1 cellular context compared by ENCODE assay signal in the genomic region with DNA sequence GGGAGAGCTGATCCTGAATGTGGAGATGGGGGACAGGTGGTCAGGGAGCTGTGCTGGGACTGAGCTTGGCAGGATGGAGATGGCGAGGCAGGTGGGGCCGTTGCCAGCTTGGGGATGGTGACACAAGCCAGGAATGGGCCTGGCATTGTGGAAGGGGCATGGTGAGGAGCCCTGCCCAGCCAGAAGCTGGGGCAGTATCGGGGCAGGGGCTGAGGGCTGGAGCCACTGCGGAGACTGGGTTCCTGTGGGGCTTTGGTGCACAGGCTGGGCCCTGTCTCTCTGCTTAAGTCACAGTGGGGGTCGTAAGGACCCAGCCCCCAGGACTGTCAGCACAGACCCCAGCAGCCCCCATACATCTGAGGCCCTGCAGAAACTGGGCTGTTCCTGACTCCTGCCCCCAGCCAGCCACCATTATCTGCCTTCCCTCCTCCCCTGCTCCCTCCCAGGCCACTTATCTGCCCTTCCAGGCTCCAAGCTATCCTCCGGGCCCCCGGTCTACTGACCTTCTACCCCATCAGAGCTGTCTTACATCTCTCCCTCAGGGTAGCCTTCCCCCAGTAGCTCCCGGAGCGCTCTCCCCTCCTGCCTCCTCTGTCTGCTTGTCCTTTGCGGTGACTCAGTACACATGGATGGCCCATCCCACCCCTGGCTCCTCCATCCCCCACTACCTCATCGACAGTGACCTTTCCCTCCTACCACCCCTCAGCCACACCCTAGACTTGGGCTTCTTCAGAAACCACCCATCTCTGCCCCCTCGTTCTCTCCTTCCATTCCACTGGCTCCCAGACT.
TF ChIP-seq lines count a peak whose summit lies in the region.

No MANE protein-coding gene starts in this region.

TF ChIP-seq in K562, 482 proteins besides CTCF, POLR2A, EP300 and RAD21 (continued from another document and continues in another):
- TF ChIP-seq BDP1 (IDR thresholded peaks at IDR 0.05; ENCODE audit: insufficient read depth, insufficient read length) (no peak), PCBP1 (IDR thresholded peaks at IDR 0.05; ENCODE audit: low read depth, low read length, poor library complexity, severe bottlenecking) (no peak), RBM22 (IDR thresholded peaks at IDR 0.05; ENCODE audit: low read depth, low read length, poor library complexity, severe bottlenecking) (no peak), ARID1B (IDR thresholded peaks at IDR 0.05) (peak; percentile 94), GTF2A2 (tag; IDR thresholded peaks at IDR 0.05) (no peak), ZNF354B (CRISPR knock-in tag; IDR thresholded peaks at IDR 0.05) (no peak), KAT7 (CRISPR knock-in tag; IDR thresholded peaks at IDR 0.05; ENCODE audit: borderline replicate concordance) (no peak), KAT8 (IDR thresholded peaks at IDR 0.05; ENCODE audit: low read depth) (no peak), TCF7 (IDR thresholded peaks at IDR 0.05; ENCODE audit: borderline replicate concordance) (no peak), RCOR1 (IDR thresholded peaks at IDR 0.05; ENCODE audit: borderline replicate concordance in 1 of 2, low read depth in 2 of 2, low read length in 2 of 2) (peak; percentile 29 to 81; a peak in 3 of 4 replicates), ZC3H8 (IDR thresholded peaks at IDR 0.05) (no peak), CBFA2T3 (IDR thresholded peaks at IDR 0.05) (peak; percentile 95), ZNF589 (CRISPR knock-in tag; IDR thresholded peaks at IDR 0.05; ENCODE audit: low read depth) (peak; percentile 42; the same call in 1 of the 2 replicates), GABPB1 (CRISPR knock-in tag; IDR thresholded peaks at IDR 0.05) (no peak), HDAC1 (IDR thresholded peaks at IDR 0.05) (peak in 1 of 2 experiments; percentile 81; a peak in 2 of 4 replicates), ZFP91 (CRISPR knock-in tag; IDR thresholded peaks at IDR 0.05) (0 out of 2 replicates have a peak, but pooled peaks have one; percentile 30), PCBP2 (IDR thresholded peaks at IDR 0.05; ENCODE audit: low read depth, low read length, poor library complexity, severe bottlenecking) (no peak), STAT5B (CRISPR knock-in tag; IDR thresholded peaks at IDR 0.05) (no peak), POLR2H (tag; IDR thresholded peaks at IDR 0.05; ENCODE audit: low read depth) (no peak), RBM34 (IDR thresholded peaks at IDR 0.05; ENCODE audit: borderline replicate concordance, insufficient read depth, low read length) (no peak), ZSCAN32 (CRISPR knock-in tag; IDR thresholded peaks at IDR 0.05) (no peak), ATF7 (IDR thresholded peaks at IDR 0.05) (peak; percentile 33; the same call in 1 of the 2 replicates), ZBTB17 (CRISPR knock-in tag; IDR thresholded peaks at IDR 0.05) (no peak), MAFG (tag; conservative IDR thresholded peaks at IDR 0.05) (no peak), HNRNPH1 (optimal IDR thresholded peaks at IDR 0.05; ENCODE audit: low read depth, low read length) (no peak), RFX1 (IDR thresholded peaks at IDR 0.05) (no peak), SUPT5H (IDR thresholded peaks at IDR 0.05) (no peak), RFX5 (IDR thresholded peaks at IDR 0.05; ENCODE audit: low read depth, low read length) (no peak), LEF1 (IDR thresholded peaks at IDR 0.05) (peak; percentile 72; the same call in 1 of the 2 replicates), NEUROD1 (IDR thresholded peaks at IDR 0.05; ENCODE audit: borderline replicate concordance, low read depth, low read length, partially characterized antibody) (peak; percentile 9), CEBPB (tag; IDR thresholded peaks at IDR 0.05) (no peak), NR2C2 (CRISPR knock-in tag; IDR thresholded peaks at IDR 0.05) (no peak), NR2C2 (tag; IDR thresholded peaks at IDR 0.05) (no peak), IFI16 (CRISPR knock-in tag; IDR thresholded peaks at IDR 0.05) (no peak), ARID2 (IDR thresholded peaks at IDR 0.05) (no peak), POU5F1 (IDR thresholded peaks at IDR 0.05; ENCODE audit: borderline replicate concordance, low read depth, low read length, partially characterized antibody) (no peak), YBX1 (IDR thresholded peaks at IDR 0.05) (no peak), MBD2 (IDR thresholded peaks at IDR 0.05; ENCODE audit: borderline replicate concordance, low read depth) (peak; percentile 60; the same call in 1 of the 2 replicates), ARHGAP35 (IDR thresholded peaks at IDR 0.05; ENCODE audit: partially characterized antibody) (peak; percentile 57), TRIM24 (IDR thresholded peaks at IDR 0.05) (peak in 1 of 2 experiments; percentile 77; a peak in 2 of 4 replicates), EGR1 (conservative IDR thresholded peaks at IDR 0.05) (peak; percentile 58)
- TF ChIP-seq, protein P1, sequence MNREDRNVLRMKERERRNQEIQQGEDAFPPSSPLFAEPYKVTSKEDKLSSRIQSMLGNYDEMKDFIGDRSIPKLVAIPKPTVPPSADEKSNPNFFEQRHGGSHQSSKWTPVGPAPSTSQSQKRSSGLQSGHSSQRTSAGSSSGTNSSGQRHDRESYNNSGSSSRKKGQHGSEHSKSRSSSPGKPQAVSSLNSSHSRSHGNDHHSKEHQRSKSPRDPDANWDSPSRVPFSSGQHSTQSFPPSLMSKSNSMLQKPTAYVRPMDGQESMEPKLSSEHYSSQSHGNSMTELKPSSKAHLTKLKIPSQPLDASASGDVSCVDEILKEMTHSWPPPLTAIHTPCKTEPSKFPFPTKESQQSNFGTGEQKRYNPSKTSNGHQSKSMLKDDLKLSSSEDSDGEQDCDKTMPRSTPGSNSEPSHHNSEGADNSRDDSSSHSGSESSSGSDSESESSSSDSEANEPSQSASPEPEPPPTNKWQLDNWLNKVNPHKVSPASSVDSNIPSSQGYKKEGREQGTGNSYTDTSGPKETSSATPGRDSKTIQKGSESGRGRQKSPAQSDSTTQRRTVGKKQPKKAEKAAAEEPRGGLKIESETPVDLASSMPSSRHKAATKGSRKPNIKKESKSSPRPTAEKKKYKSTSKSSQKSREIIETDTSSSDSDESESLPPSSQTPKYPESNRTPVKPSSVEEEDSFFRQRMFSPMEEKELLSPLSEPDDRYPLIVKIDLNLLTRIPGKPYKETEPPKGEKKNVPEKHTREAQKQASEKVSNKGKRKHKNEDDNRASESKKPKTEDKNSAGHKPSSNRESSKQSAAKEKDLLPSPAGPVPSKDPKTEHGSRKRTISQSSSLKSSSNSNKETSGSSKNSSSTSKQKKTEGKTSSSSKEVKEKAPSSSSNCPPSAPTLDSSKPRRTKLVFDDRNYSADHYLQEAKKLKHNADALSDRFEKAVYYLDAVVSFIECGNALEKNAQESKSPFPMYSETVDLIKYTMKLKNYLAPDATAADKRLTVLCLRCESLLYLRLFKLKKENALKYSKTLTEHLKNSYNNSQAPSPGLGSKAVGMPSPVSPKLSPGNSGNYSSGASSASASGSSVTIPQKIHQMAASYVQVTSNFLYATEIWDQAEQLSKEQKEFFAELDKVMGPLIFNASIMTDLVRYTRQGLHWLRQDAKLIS (CRISPR knock-in tag; IDR thresholded peaks at IDR 0.05): no peak
- TF ChIP-seq, protein P2, sequence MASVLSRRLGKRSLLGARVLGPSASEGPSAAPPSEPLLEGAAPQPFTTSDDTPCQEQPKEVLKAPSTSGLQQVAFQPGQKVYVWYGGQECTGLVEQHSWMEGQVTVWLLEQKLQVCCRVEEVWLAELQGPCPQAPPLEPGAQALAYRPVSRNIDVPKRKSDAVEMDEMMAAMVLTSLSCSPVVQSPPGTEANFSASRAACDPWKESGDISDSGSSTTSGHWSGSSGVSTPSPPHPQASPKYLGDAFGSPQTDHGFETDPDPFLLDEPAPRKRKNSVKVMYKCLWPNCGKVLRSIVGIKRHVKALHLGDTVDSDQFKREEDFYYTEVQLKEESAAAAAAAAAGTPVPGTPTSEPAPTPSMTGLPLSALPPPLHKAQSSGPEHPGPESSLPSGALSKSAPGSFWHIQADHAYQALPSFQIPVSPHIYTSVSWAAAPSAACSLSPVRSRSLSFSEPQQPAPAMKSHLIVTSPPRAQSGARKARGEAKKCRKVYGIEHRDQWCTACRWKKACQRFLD (CRISPR knock-in tag; IDR thresholded peaks at IDR 0.05): no peak
- TF ChIP-seq, protein P3, sequence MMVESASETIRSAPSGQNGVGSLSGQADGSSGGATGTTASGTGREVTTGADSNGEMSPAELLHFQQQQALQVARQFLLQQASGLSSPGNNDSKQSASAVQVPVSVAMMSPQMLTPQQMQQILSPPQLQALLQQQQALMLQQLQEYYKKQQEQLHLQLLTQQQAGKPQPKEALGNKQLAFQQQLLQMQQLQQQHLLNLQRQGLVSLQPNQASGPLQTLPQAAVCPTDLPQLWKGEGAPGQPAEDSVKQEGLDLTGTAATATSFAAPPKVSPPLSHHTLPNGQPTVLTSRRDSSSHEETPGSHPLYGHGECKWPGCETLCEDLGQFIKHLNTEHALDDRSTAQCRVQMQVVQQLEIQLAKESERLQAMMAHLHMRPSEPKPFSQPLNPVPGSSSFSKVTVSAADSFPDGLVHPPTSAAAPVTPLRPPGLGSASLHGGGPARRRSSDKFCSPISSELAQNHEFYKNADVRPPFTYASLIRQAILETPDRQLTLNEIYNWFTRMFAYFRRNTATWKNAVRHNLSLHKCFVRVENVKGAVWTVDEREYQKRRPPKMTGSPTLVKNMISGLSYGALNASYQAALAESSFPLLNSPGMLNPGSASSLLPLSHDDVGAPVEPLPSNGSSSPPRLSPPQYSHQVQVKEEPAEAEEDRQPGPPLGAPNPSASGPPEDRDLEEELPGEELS (CRISPR knock-in tag; IDR thresholded peaks at IDR 0.05; ENCODE audit: borderline replicate concordance): no peak
- TF ChIP-seq, protein P4, sequence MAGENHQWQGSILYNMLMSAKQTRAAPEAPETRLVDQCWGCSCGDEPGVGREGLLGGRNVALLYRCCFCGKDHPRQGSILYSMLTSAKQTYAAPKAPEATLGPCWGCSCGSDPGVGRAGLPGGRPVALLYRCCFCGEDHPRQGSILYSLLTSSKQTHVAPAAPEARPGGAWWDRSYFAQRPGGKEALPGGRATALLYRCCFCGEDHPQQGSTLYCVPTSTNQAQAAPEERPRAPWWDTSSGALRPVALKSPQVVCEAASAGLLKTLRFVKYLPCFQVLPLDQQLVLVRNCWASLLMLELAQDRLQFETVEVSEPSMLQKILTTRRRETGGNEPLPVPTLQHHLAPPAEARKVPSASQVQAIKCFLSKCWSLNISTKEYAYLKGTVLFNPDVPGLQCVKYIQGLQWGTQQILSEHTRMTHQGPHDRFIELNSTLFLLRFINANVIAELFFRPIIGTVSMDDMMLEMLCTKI (IDR thresholded peaks at IDR 0.05; ENCODE audit: partially characterized antibody): no peak
- TF ChIP-seq, protein P5, sequence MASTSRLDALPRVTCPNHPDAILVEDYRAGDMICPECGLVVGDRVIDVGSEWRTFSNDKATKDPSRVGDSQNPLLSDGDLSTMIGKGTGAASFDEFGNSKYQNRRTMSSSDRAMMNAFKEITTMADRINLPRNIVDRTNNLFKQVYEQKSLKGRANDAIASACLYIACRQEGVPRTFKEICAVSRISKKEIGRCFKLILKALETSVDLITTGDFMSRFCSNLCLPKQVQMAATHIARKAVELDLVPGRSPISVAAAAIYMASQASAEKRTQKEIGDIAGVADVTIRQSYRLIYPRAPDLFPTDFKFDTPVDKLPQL (IDR thresholded peaks at IDR 0.05; ENCODE audit: extremely low read depth, insufficient read length): no peak
- TF ChIP-seq, protein P6, sequence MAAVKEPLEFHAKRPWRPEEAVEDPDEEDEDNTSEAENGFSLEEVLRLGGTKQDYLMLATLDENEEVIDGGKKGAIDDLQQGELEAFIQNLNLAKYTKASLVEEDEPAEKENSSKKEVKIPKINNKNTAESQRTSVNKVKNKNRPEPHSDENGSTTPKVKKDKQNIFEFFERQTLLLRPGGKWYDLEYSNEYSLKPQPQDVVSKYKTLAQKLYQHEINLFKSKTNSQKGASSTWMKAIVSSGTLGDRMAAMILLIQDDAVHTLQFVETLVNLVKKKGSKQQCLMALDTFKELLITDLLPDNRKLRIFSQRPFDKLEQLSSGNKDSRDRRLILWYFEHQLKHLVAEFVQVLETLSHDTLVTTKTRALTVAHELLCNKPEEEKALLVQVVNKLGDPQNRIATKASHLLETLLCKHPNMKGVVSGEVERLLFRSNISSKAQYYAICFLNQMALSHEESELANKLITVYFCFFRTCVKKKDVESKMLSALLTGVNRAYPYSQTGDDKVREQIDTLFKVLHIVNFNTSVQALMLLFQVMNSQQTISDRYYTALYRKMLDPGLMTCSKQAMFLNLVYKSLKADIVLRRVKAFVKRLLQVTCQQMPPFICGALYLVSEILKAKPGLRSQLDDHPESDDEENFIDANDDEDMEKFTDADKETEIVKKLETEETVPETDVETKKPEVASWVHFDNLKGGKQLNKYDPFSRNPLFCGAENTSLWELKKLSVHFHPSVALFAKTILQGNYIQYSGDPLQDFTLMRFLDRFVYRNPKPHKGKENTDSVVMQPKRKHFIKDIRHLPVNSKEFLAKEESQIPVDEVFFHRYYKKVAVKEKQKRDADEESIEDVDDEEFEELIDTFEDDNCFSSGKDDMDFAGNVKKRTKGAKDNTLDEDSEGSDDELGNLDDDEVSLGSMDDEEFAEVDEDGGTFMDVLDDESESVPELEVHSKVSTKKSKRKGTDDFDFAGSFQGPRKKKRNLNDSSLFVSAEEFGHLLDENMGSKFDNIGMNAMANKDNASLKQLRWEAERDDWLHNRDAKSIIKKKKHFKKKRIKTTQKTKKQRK (IDR thresholded peaks at IDR 0.05; ENCODE audit: borderline replicate concordance, low read depth, low read length): no peak
- TF ChIP-seq, protein P7, sequence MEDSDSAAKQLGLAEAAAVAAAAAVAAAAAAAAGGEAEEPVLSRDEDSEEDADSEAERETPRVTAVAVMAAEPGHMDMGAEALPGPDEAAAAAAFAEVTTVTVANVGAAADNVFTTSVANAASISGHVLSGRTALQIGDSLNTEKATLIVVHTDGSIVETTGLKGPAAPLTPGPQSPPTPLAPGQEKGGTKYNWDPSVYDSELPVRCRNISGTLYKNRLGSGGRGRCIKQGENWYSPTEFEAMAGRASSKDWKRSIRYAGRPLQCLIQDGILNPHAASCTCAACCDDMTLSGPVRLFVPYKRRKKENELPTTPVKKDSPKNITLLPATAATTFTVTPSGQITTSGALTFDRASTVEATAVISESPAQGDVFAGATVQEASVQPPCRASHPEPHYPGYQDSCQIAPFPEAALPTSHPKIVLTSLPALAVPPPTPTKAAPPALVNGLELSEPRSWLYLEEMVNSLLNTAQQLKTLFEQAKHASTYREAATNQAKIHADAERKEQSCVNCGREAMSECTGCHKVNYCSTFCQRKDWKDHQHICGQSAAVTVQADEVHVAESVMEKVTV (CRISPR knock-in tag; IDR thresholded peaks at IDR 0.05): no peak
- TF ChIP-seq, protein P8, sequence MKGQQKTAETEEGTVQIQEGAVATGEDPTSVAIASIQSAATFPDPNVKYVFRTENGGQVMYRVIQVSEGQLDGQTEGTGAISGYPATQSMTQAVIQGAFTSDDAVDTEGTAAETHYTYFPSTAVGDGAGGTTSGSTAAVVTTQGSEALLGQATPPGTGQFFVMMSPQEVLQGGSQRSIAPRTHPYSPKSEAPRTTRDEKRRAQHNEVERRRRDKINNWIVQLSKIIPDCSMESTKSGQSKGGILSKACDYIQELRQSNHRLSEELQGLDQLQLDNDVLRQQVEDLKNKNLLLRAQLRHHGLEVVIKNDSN (CRISPR knock-in tag; IDR thresholded peaks at IDR 0.05): no peak
